In the genomic region with DNA sequence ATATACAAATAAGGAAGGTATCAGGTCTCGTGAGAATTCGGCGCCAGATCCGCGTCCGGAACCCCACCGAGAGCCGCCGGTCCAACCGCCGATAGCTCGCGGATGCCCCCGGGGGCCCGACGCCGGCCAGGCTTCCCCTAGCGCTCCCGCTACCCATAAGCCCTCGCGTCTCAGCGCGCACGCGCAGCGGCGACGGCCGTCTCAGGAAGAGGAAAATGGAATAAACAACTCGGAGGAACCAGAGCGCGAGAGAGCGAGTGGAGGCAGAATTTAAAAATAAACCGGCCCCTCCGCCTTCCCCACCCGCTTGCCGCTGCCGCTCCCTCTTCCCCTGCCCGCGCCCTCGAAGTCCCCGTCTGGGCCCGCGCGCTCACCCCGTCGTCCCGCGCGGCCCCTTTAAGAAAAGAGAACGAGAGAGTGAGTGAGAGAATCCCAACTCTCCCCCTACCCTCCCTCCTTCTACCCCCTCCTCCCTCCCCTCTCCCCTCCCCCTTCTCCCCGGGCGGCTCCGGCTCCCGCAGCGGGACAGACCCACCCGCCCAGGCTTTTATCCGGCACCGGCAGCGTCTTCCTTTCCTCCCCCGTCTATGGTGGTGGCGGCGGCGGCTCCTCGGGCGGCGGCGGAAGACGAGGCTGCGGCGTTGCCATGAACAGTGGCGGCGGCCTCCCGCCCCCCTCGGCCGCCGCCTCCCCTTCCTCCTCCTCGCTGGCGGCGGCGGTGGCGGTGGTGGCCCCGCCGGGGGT, we compare ENCODE assay signal across 1 cellular context.
TF ChIP-seq lines count a peak whose summit lies in the region.

Gene PAN3 (plus strand): TSS at position 534 of the 744 bp plus-strand sequence. CDS start 113 bp downstream, at position 647.

TF ChIP-seq in HepG2, 621 proteins besides CTCF, POLR2A, EP300 and RAD21 (continued from another document and continues in another):
- TF ChIP-seq ZNF841 (CRISPR knock-in tag; IDR thresholded peaks at IDR 0.05; ENCODE audit: borderline replicate concordance), result no peak
- TF ChIP-seq RFXAP (CRISPR knock-in tag; IDR thresholded peaks at IDR 0.05; ENCODE audit: borderline replicate concordance), result no peak
- TF ChIP-seq PHF21A (CRISPR knock-in tag; IDR thresholded peaks at IDR 0.05), result peak; percentile 42; the same call in 1 of the 2 replicates
- TF ChIP-seq ZBTB38 (CRISPR knock-in tag; IDR thresholded peaks at IDR 0.05), result no peak
- TF ChIP-seq FOXK1 (CRISPR knock-in tag; IDR thresholded peaks at IDR 0.05; ENCODE audit: borderline replicate concordance, low read depth), result peak; percentile 83
- TF ChIP-seq PATZ1 (CRISPR knock-in tag; IDR thresholded peaks at IDR 0.05), result peak; percentile 98
- TF ChIP-seq ZNF781 (CRISPR knock-in tag; IDR thresholded peaks at IDR 0.05; ENCODE audit: borderline replicate concordance, not compliant biosample characterization), result no peak
- TF ChIP-seq RBM22 (optimal IDR thresholded peaks at IDR 0.05; ENCODE audit: low read length), result no peak
- TF ChIP-seq, protein P1, sequence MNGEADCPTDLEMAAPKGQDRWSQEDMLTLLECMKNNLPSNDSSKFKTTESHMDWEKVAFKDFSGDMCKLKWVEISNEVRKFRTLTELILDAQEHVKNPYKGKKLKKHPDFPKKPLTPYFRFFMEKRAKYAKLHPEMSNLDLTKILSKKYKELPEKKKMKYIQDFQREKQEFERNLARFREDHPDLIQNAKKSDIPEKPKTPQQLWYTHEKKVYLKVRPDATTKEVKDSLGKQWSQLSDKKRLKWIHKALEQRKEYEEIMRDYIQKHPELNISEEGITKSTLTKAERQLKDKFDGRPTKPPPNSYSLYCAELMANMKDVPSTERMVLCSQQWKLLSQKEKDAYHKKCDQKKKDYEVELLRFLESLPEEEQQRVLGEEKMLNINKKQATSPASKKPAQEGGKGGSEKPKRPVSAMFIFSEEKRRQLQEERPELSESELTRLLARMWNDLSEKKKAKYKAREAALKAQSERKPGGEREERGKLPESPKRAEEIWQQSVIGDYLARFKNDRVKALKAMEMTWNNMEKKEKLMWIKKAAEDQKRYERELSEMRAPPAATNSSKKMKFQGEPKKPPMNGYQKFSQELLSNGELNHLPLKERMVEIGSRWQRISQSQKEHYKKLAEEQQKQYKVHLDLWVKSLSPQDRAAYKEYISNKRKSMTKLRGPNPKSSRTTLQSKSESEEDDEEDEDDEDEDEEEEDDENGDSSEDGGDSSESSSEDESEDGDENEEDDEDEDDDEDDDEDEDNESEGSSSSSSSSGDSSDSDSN (CRISPR knock-in tag; IDR thresholded peaks at IDR 0.05), result peak; percentile 47
- TF ChIP-seq ZBTB7A (CRISPR knock-in tag; IDR thresholded peaks at IDR 0.05), result no peak
- TF ChIP-seq ATF6 (CRISPR knock-in tag; conservative IDR thresholded peaks at IDR 0.05), result peak; percentile 61; the same call in 1 of the 2 replicates
- TF ChIP-seq, protein P2, sequence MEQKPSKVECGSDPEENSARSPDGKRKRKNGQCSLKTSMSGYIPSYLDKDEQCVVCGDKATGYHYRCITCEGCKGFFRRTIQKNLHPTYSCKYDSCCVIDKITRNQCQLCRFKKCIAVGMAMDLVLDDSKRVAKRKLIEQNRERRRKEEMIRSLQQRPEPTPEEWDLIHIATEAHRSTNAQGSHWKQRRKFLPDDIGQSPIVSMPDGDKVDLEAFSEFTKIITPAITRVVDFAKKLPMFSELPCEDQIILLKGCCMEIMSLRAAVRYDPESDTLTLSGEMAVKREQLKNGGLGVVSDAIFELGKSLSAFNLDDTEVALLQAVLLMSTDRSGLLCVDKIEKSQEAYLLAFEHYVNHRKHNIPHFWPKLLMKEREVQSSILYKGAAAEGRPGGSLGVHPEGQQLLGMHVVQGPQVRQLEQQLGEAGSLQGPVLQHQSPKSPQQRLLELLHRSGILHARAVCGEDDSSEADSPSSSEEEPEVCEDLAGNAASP (CRISPR knock-in tag; IDR thresholded peaks at IDR 0.05; ENCODE audit: borderline replicate concordance), result peak; percentile 33; the same call in 1 of the 2 replicates
- TF ChIP-seq SIN3B (IDR thresholded peaks at IDR 0.05; ENCODE audit: low read length), result no peak
- no peak for TF ChIP-seq TBP (CRISPR knock-in tag; IDR thresholded peaks at IDR 0.05)
- no peak; the same call in 1 of the 2 replicates for TF ChIP-seq ZFP1 (CRISPR knock-in tag; IDR thresholded peaks at IDR 0.05)
- TF ChIP-seq ZNF552 (CRISPR knock-in tag; IDR thresholded peaks at IDR 0.05; ENCODE audit: borderline replicate concordance), result peak; percentile 38; the same call in 1 of the 2 replicates
- TF ChIP-seq MYNN (CRISPR knock-in tag; IDR thresholded peaks at IDR 0.05; ENCODE audit: low read depth), result peak; percentile 73; the same call in 1 of the 2 replicates
- peak; percentile 44; the same call in 1 of the 2 replicates for TF ChIP-seq IRF2 (CRISPR knock-in tag; IDR thresholded peaks at IDR 0.05)
- TF ChIP-seq HCFC1 (IDR thresholded peaks at IDR 0.05; ENCODE audit: low read depth, low read length), result peak; percentile 34; the same call in 1 of the 2 replicates
- TF ChIP-seq POLR2AphosphoS5 (IDR thresholded peaks at IDR 0.05; ENCODE audit: low read depth, low read length), result peak; percentile 85
- TF ChIP-seq ZNF234 (CRISPR knock-in tag; conservative IDR thresholded peaks at IDR 0.05), result no peak
- no peak for TF ChIP-seq IKZF1 (IDR thresholded peaks at IDR 0.05)
- TF ChIP-seq ZSCAN25 (CRISPR knock-in tag; IDR thresholded peaks at IDR 0.05), result peak; percentile 41; the same call in 1 of the 2 replicates
- TF ChIP-seq ZNF296 (CRISPR knock-in tag; conservative IDR thresholded peaks at IDR 0.05), result no peak
- no peak for TF ChIP-seq TCF7 (IDR thresholded peaks at IDR 0.05; ENCODE audit: low read depth)
- TF ChIP-seq NFRKB (IDR thresholded peaks at IDR 0.05), result no peak
- no peak for TF ChIP-seq ZNF512B (CRISPR knock-in tag; IDR thresholded peaks at IDR 0.05; ENCODE audit: borderline replicate concordance)
- no peak for TF ChIP-seq ZBTB3 (CRISPR knock-in tag; IDR thresholded peaks at IDR 0.05; ENCODE audit: borderline replicate concordance, low read depth)
- TF ChIP-seq ZNF513 (CRISPR knock-in tag; conservative IDR thresholded peaks at IDR 0.05), result no peak
- no peak for TF ChIP-seq RNF2 (conservative IDR thresholded peaks at IDR 0.05; ENCODE audit: low read depth)
- TF ChIP-seq PCBP2 (optimal IDR thresholded peaks at IDR 0.05; ENCODE audit: low read depth, low read length, poor library complexity, severe bottlenecking), result no peak
- TF ChIP-seq ZFP90 (CRISPR knock-in tag; IDR thresholded peaks at IDR 0.05; ENCODE audit: borderline replicate concordance), result no peak; the same call in 1 of the 2 replicates
- TF ChIP-seq, protein P3, sequence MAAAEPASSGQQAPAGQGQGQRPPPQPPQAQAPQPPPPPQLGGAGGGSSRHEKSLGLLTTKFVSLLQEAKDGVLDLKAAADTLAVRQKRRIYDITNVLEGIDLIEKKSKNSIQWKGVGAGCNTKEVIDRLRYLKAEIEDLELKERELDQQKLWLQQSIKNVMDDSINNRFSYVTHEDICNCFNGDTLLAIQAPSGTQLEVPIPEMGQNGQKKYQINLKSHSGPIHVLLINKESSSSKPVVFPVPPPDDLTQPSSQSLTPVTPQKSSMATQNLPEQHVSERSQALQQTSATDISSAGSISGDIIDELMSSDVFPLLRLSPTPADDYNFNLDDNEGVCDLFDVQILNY (CRISPR knock-in tag; conservative IDR thresholded peaks at IDR 0.05), result no peak
- TF ChIP-seq AHDC1 (CRISPR knock-in tag; IDR thresholded peaks at IDR 0.05; ENCODE audit: borderline replicate concordance), result no peak
- TF ChIP-seq ZNF703 (CRISPR knock-in tag; IDR thresholded peaks at IDR 0.05; ENCODE audit: borderline replicate concordance), result no peak
